ENCODE assay signal across 8 cellular contexts in the genomic region with DNA sequence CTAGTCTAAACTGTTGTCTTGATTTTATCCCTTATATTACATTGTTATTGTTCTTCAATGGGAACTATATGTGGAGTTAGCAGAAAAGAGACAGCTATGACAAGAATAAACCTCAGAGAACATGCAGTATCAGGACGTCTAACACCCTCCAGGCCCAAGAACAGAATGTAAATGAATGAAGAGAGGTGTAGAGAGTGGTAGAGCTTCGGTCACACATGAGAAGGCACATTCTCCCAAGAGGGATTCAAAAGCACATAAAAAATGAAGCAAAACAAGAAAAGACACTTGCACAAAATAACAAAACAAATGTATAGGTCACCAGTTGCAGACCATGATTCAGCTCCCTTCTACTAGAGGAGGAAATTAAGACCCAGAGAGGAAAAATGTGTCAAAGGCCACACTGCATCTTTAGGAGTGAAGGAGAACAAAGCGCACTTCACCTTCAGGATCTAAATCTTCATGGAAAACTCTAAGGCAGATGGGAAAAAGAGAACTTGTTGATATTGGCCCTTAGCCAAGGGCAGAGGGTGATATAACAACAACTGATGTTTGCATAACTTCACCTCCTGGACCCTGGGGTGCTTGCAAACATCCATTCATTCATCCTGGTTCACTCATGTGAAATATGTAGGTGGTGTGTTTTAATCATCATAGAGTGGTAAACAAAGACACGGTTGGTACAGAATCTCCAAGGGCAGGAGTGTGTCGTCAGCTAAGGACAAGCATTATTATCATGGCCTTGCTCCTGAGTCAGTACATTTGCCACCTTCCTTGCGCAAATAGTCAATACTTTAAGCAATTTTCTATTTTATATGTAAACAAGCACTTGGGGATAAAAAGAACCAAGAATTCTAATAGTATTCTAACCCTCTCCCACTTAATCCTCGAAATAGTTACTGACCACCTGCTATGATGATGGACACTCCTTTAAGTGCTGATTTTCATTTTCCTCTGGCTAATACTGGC. TPM values are rescaled to one million over a fixed set of nuclear protein-coding genes. Genes with fewer than 3 reads are reported as not detected.
A peak's percentile ranks its signal among the peaks of the same experiment; 100 is the strongest.
DNase-seq lines count a peak whose midpoint lies in the region; ATAC-seq and TF ChIP-seq lines count a peak whose summit lies in the region.

No MANE protein-coding gene starts in this region.

- ATAC-seq in Right ventricle myocardium superior (ENCODE audit: poor library complexity) (peak; percentile 27), activated B cell treated with CpG ODN at 0.5 μM for 24 hours (ENCODE audit: low read depth) (peak; percentile 53)

- no peaks in the 10 kb centered on the region for H3K36me3 Mint-ChIP-seq in activated B cell treated with CpG ODN at 0.5 μM for 24 hours (ENCODE audit: low read depth)
- H3K36me3 Mint-ChIP-seq in activated CD4-positive, alpha-beta T cell treated with anti-CD3 and anti-CD28 coated beads, Interleukin-2, amount 10 ng/mL, durations not matched to agents 7 days and 5 days (ENCODE audit: low read depth) = no peaks in the 10 kb centered on the region

- H3K9me3 Mint-ChIP-seq in activated B cell treated with CpG ODN at 0.5 μM for 24 hours = no peaks in the 10 kb centered on the region
- no peaks in the 10 kb centered on the region for H3K9me3 Mint-ChIP-seq in activated CD4-positive, alpha-beta T cell treated with anti-CD3 and anti-CD28 coated beads, Interleukin-2, amount 10 ng/mL, durations not matched to agents 7 days and 5 days

- H3K27me3 Mint-ChIP-seq in activated B cell treated with CpG ODN at 0.5 μM for 24 hours = no peaks in the 10 kb centered on the region
- no peaks in the 10 kb centered on the region for H3K27me3 Mint-ChIP-seq in activated CD4-positive, alpha-beta T cell treated with anti-CD3 and anti-CD28 coated beads, Interleukin-2, amount 10 ng/mL, durations not matched to agents 7 days and 5 days

- POLR2A ChIA-PET in activated B cell treated with CpG ODN at 0.5 μM for 24 hours (lab: Charles Lee) = interaction anchor here (0.9 kb wide), 1 partner anchor 9 kb away, joined by 10 read pairs; the partner anchor contains the start of gene NEK10
- POLR2A ChIA-PET in activated CD4-positive, alpha-beta T cell treated with anti-CD3 and anti-CD28 coated beads, Interleukin-2, amount 10 ng/mL, durations not matched to agents 7 days and 5 days (lab: Charles Lee) = no interaction called here

- H3K4me1 ChIP-seq in left ventricle myocardium inferior = no peaks in the 10 kb centered on the region

- CTCF ChIA-PET in activated B cell treated with CpG ODN at 0.5 μM for 24 hours (lab: Charles Lee) = interaction anchor here (1.1 kb wide), 1 partner anchor 107 kb away, joined by 3 read pairs; no protein-coding TSS in a partner anchor
- CTCF ChIA-PET in activated CD4-positive, alpha-beta T cell treated with anti-CD3 and anti-CD28 coated beads, Interleukin-2, amount 10 ng/mL, durations not matched to agents 7 days and 5 days (lab: Charles Lee) = interaction anchor here (0.5 kb wide), 1 partner anchor 321 kb away, joined by 4 read pairs; no protein-coding TSS in a partner anchor

- H3K36me3 ChIP-seq in left ventricle myocardium inferior = no peaks in the 10 kb centered on the region

- H3K4me3 Mint-ChIP-seq in activated B cell treated with CpG ODN at 0.5 μM for 24 hours = peak overlapping the region; percentile 4
- H3K4me3 Mint-ChIP-seq in activated CD4-positive, alpha-beta T cell treated with anti-CD3 and anti-CD28 coated beads, Interleukin-2, amount 10 ng/mL, durations not matched to agents 7 days and 5 days = no peak overlapping the region

- intact Hi-C loops in Right ventricle myocardium superior (cut with DNase I) = no loop called here
- intact Hi-C loops in left ventricle myocardium inferior (cut with micrococcal nuclease) = no loop called here
- intact Hi-C loops in activated B cell treated with CpG ODN at 0.5 μM for 24 hours (cut with micrococcal nuclease) = no loop called here

- no peaks in the 10 kb centered on the region for H3K9me3 ChIP-seq in left ventricle myocardium inferior (replicated peaks)

- no peak for TF ChIP-seq CTCF in left ventricle myocardium inferior (IDR thresholded peaks at IDR 0.05; ENCODE audit: borderline replicate concordance)
- no peak for TF ChIP-seq CTCF in activated B cell treated with CpG ODN at 0.5 μM for 24 hours (IDR thresholded peaks at IDR 0.05)

- no peak for DNase-seq in Right ventricle myocardium superior
- no peak for DNase-seq in left ventricle myocardium inferior
- peak; percentile 18 for DNase-seq in HT1080 (ENCODE audit: low read depth)
- DNase-seq in activated B cell treated with CpG ODN at 0.5 μM for 24 hours = no peak
- peak; percentile 33 for DNase-seq in skeletal muscle cell (ENCODE audit: low read depth)
- no peak for DNase-seq in stimulated activated CD4-positive, alpha-beta T cell treated with anti-CD3 and anti-CD28 coated beads, Interleukin-1b, Interleukin-23, amount 100 ng/mL, for 48 hours
- no peak for DNase-seq in T-helper 9 cell
- no peak for DNase-seq in activated CD4-positive, alpha-beta T cell treated with anti-CD3 and anti-CD28 coated beads, Interleukin-2, amount 10 ng/mL, durations not matched to agents 7 days and 5 days

- peaks cover 37% of the 10 kb centered on the region for H3K4me1 Mint-ChIP-seq in activated B cell treated with CpG ODN at 0.5 μM for 24 hours
- peaks cover 27% of the 10 kb centered on the region for H3K4me1 Mint-ChIP-seq in activated CD4-positive, alpha-beta T cell treated with anti-CD3 and anti-CD28 coated beads, Interleukin-2, amount 10 ng/mL, durations not matched to agents 7 days and 5 days

- H3K27me3 ChIP-seq in left ventricle myocardium inferior (ENCODE audit: low read depth) = no peaks in the 10 kb centered on the region

- H3K27ac ChIP-seq in left ventricle myocardium inferior (replicated peaks) = no peak overlapping the region

- H3K4me3 ChIP-seq in left ventricle myocardium inferior (no peak overlapping the region), skeletal muscle cell (ENCODE audit: low read depth, low read length) (no peak overlapping the region)

- peak overlapping the region; percentile 68 for H3K27ac Mint-ChIP-seq in activated B cell treated with CpG ODN at 0.5 μM for 24 hours
- no peak overlapping the region for H3K27ac Mint-ChIP-seq in activated CD4-positive, alpha-beta T cell treated with anti-CD3 and anti-CD28 coated beads, Interleukin-2, amount 10 ng/mL, durations not matched to agents 7 days and 5 days

RNA-seq across cellular contexts. Expression of gene NEK10, which starts 8.8 kb away (rescaled TPM):
- total RNA-seq in Right ventricle myocardium superior (11.7 TPM), left ventricle myocardium inferior (11.5 TPM), activated B cell treated with CpG ODN at 0.5 μM for 24 hours (0.59 and 0.84 TPM in 2 replicates)
- 0.47 and 1.0 TPM in 2 replicates for total RNA-seq in HT1080 (2014; rRNA removed; shearing (Covaris generic))
- 0.60 and 0.84 TPM in 2 replicates for polyA plus RNA-seq in HT1080 (2015; cell fraction: cytosol; rRNA removed)
- polyA plus RNA-seq in HT1080 (2015; cell fraction: nucleus; rRNA removed) = 4.6 and 6.3 TPM in 2 replicates
- total RNA-seq in activated CD4-positive, alpha-beta T cell treated with anti-CD3 and anti-CD28 coated beads, Interleukin-2, amount 10 ng/mL, durations not matched to agents 7 days and 5 days = under 1 TPM; 0.56 to 0.79 TPM

Comparison
In these comparisons a context has a peak if more than half of its experiments do, and no peak if none do; other contexts are left out.
1. DNase-seq: peak in HT1080 (single experiment) and skeletal muscle cell (single experiment); none in Right ventricle myocardium superior (single experiment), left ventricle myocardium inferior (single experiment), activated B cell treated with CpG ODN at 0.5 μM for 24 hours (single experiment), stimulated activated CD4-positive, alpha-beta T cell treated with anti-CD3 and anti-CD28 coated beads, Interleukin-1b, Interleukin-23, amount 100 ng/mL, for 48 hours (single experiment), T-helper 9 cell (single experiment) and activated CD4-positive, alpha-beta T cell treated with anti-CD3 and anti-CD28 coated beads, Interleukin-2, amount 10 ng/mL, durations not matched to agents 7 days and 5 days (single experiment).